In genomic region chr16:1428511-1428910, GRCh38 we compare ENCODE assay signal across 8 cellular contexts. TPM values are rescaled to one million over a fixed set of nuclear protein-coding genes. Genes with fewer than 3 reads are reported as not detected.
DNase-seq lines count a peak whose midpoint lies in the region; ATAC-seq and TF ChIP-seq lines count a peak whose summit lies in the region.

No MANE protein-coding gene starts in this region.

- DNase-seq in SIG-M5 treated with dmso at 0.1 percent for 504 hours (lab: John Stamatoyannopoulos, UW; ENCODE audit: unreplicated experiment) (peak; percentile 25), SIG-M5 (lab: John Stamatoyannopoulos, UW) (no peak), fibroblast of the aortic adventitia (ENCODE audit: low read depth) (peak; percentile 12), D341Med (ENCODE audit: low spot score) (no peak)
- DNase-seq in activated CD4-positive, alpha-beta T cell treated with anti-CD3 and anti-CD28 coated beads, Interleukin-2, amount 50 U/mL, for 24 hours (ENCODE audit: low read depth in 1 of 2, low spot score in 1 of 2): peak; percentile 24 to 28
- DNase-seq in stimulated activated CD8-positive, alpha-beta memory T cell treated with anti-CD3 and anti-CD28 coated beads, Interleukin-4, amount 100 ng/mL, for 24 hours (ENCODE audit: low read depth): peak; percentile 35

- no peak for ATAC-seq in GM19351 (IDR thresholded peaks at IDR 0.05; ENCODE audit: unreplicated experiment)
- no peak for ATAC-seq in GM18858 (IDR thresholded peaks at IDR 0.05; ENCODE audit: unreplicated experiment)

- peak; percentile 40 for TF ChIP-seq CTCF in fibroblast of the aortic adventitia (IDR thresholded peaks at IDR 0.05; ENCODE audit: insufficient read depth, low read length)

- H3K4me3 ChIP-seq in fibroblast of the aortic adventitia (ENCODE audit: low read depth, low read length): no peak overlapping the region

RNA-seq across cellular contexts. Expression of gene PERCC1, which starts 2.4 kb away (rescaled TPM):
- total RNA-seq in fibroblast of the aortic adventitia (ENCODE audit: low replicate concordance): not detected in 2 replicates

RNA-seq across cellular contexts. Expression of gene UQCC4, which starts 8.0 kb away (rescaled TPM):
- 10.3 and 20.1 TPM in 2 replicates for total RNA-seq in fibroblast of the aortic adventitia (ENCODE audit: low replicate concordance)

RNA-seq across cellular contexts. Expression of gene UNKL, which starts 14.0 kb away (rescaled TPM):
- total RNA-seq in fibroblast of the aortic adventitia (ENCODE audit: low replicate concordance): 11.5 and 15.6 TPM in 2 replicates

RNA-seq across cellular contexts. Expression of gene CCDC154, which starts 15.8 kb away (rescaled TPM):
- total RNA-seq in fibroblast of the aortic adventitia (ENCODE audit: low replicate concordance): 0.36 and 0.41 TPM in 2 replicates

RNA-seq across cellular contexts. Expression of gene CLCN7, which starts 46.3 kb away (rescaled TPM):
- 64.8 and 432 TPM in 2 replicates for total RNA-seq in fibroblast of the aortic adventitia (ENCODE audit: low replicate concordance)

Comparison
In these comparisons a context has a peak if more than half of its experiments do, and no peak if none do; other contexts are left out.
1. DNase-seq: peak in SIG-M5 treated with dmso at 0.1 percent for 504 hours (single experiment), activated CD4-positive, alpha-beta T cell treated with anti-CD3 and anti-CD28 coated beads, Interleukin-2, amount 50 U/mL, for 24 hours (2 of 2), fibroblast of the aortic adventitia (single experiment) and stimulated activated CD8-positive, alpha-beta memory T cell treated with anti-CD3 and anti-CD28 coated beads, Interleukin-4, amount 100 ng/mL, for 24 hours (single experiment); none in SIG-M5 (single experiment) and D341Med (single experiment).